In genomic region chr11:58047818-58048217, GRCh38 we compare ENCODE assay signal across 1 cellular context.
TF ChIP-seq lines count a peak whose summit lies in the region.

No MANE protein-coding gene starts in this region.

TF ChIP-seq in GM12878, 131 proteins besides CTCF, POLR2A, EP300 and RAD21 (continued from another document):
- TF ChIP-seq PAX8 (IDR thresholded peaks at IDR 0.05): no peak
- TF ChIP-seq PKNOX1 (IDR thresholded peaks at IDR 0.05): no peak
